In genomic region chr13:74040200-74040599, GRCh38 we compare ENCODE assay signal across 8 cellular contexts.
A peak's percentile ranks its signal among the peaks of the same experiment; 100 is the strongest.
DNase-seq lines count a peak whose midpoint lies in the region; ATAC-seq, FAIRE-seq and TF ChIP-seq lines count a peak whose summit lies in the region.

No MANE protein-coding gene starts in this region.

- FAIRE-seq in GM12891 (lab: Jason Lieb, UNC) (peak; percentile 20), kidney (lab: Jason Lieb, UNC) (no peak)

- no peaks in the 10 kb centered on the region for H3K9me3 ChIP-seq in AG04450 (ENCODE audit: control insufficient read depth, insufficient read depth, low read length)
- H3K9me3 ChIP-seq in kidney (ENCODE audit: control insufficient read depth in 1 of 2, low read length in 2 of 2) = no peaks in the 10 kb centered on the region
- no peaks in the 10 kb centered on the region for H3K9me3 ChIP-seq in transverse colon

- peak; percentile 89 for ATAC-seq in HG02623 (IDR thresholded peaks at IDR 0.05; ENCODE audit: unreplicated experiment)

- no peak for TF ChIP-seq EP300 in transverse colon (IDR thresholded peaks at IDR 0.05; ENCODE audit: low read depth)

- intact Hi-C loops in kidney (cut with DNase I) (no loop called here), transverse colon (cut with DNase I; ENCODE audit: low total_unique reads) (no loop called here)

- in situ Hi-C loops in astrocyte of the cerebellum (cut with HindIII; ENCODE audit: low sequenced_read_pairs) (no loop called here), transverse colon (cut with MboI; ENCODE audit: low pct_ligation_motif_present in 1 of 4, low pct_unique_long_range_greater_than_20kb in 1 of 4, low sequenced_read_pairs in 3 of 4) (no loop called here)

- H3K27me3 ChIP-seq in AG04450 (ENCODE audit: control insufficient read depth, insufficient read depth, low read length) = no peaks in the 10 kb centered on the region
- H3K27me3 ChIP-seq in transverse colon = no peaks in the 10 kb centered on the region

- 65 to 82% methylated on average over 3 to 4 of the region's 4 CpGs for WGBS in transverse colon (ENCODE audit: low coverage in 1 of 2), 2 donors

- H3K4me3 ChIP-seq in AG04450 (ENCODE audit: low read depth, low read length) = no peak overlapping the region
- no peak overlapping the region for H3K4me3 ChIP-seq in NB4 (ENCODE audit: low read depth, low read length)
- no peak overlapping the region for H3K4me3 ChIP-seq in astrocyte of the cerebellum (ENCODE audit: low read depth, low read length)
- no peak overlapping the region for H3K4me3 ChIP-seq in kidney (ENCODE audit: low read length in 2 of 2)
- H3K4me3 ChIP-seq in transverse colon = no peak overlapping the region

- H3K4me1 ChIP-seq in kidney (ENCODE audit: control insufficient read depth in 1 of 2, insufficient read depth in 1 of 2, low read depth in 1 of 2, low read length in 2 of 2) (no peaks in the 10 kb centered on the region), transverse colon (no peaks in the 10 kb centered on the region)

- H3K36me3 ChIP-seq in kidney (ENCODE audit: control insufficient read depth in 1 of 2, insufficient read depth in 2 of 2, low read length in 2 of 2) (no peaks in the 10 kb centered on the region), transverse colon (no peaks in the 10 kb centered on the region)

- POLR2A ChIA-PET in AG04450 (lab: Yijun Ruan, JAX) = no interaction called here

- DNase-seq in AG04450 (ENCODE audit: low read depth, low spot score) (no peak), GM12891 (ENCODE audit: insufficient read length, low spot score) (peak; percentile 19), NB4 (ENCODE audit: low read depth) (peak; percentile 57), astrocyte of the cerebellum (ENCODE audit: low read depth) (no peak), kidney (peak; percentile 46), transverse colon (peak; percentile 41), KG1 (lab: John Stamatoyannopoulos, UW) (no peak)

- TF ChIP-seq CTCF in AG04450 (IDR thresholded peaks at IDR 0.05; ENCODE audit: low read depth, low read length) = peak; percentile 55
- peak; percentile 86 for TF ChIP-seq CTCF in NB4 (IDR thresholded peaks at IDR 0.05; ENCODE audit: low read depth, low read length)
- peak; percentile 67 for TF ChIP-seq CTCF in astrocyte of the cerebellum (IDR thresholded peaks at IDR 0.05; ENCODE audit: low read depth, low read length, missing control alignments)
- TF ChIP-seq CTCF in kidney (IDR thresholded peaks at IDR 0.05; ENCODE audit: borderline replicate concordance, extremely low read depth, insufficient read depth) = peak; percentile 45
- peak; percentile 27 to 61 (median 46) for TF ChIP-seq CTCF in transverse colon (IDR thresholded peaks at IDR 0.05)

- TF ChIP-seq POLR2A in GM12891 (IDR thresholded peaks at IDR 0.05; ENCODE audit: low read depth, low read length) = no peak
- no peak for TF ChIP-seq POLR2A in NB4 (IDR thresholded peaks at IDR 0.05; ENCODE audit: extremely low read depth, insufficient read length)
- no peak for TF ChIP-seq POLR2A in transverse colon (IDR thresholded peaks at IDR 0.05)

- H3K27ac ChIP-seq in AG04450 (ENCODE audit: low read depth, low read length) = no peak overlapping the region
- no peak overlapping the region for H3K27ac ChIP-seq in kidney (ENCODE audit: low read depth in 2 of 2, low read length in 2 of 2)
- no peak overlapping the region for H3K27ac ChIP-seq in transverse colon

- CTCF ChIA-PET in AG04450 (lab: Charles Lee) = interaction anchor here (0.9 to 2.5 kb wide), 2 partner anchors 13 to 247 kb away, joined by 3 to 7 read pairs; no protein-coding TSS in a partner anchor

- H3K9ac ChIP-seq in kidney (ENCODE audit: low read length in 2 of 2) = no peak overlapping the region

TF ChIP-seq in GM12891, 5 proteins besides CTCF, POLR2A, EP300 and RAD21:
- TF ChIP-seq PAX5 (IDR thresholded peaks at IDR 0.05; ENCODE audit: insufficient read depth, low read length, severe bottlenecking) (no peak), SPI1 (IDR thresholded peaks at IDR 0.05; ENCODE audit: low read depth, low read length) (no peak), POU2F2 (IDR thresholded peaks at IDR 0.05; ENCODE audit: low read depth, low read length) (no peak), POLR2AphosphoS5 (IDR thresholded peaks at IDR 0.05; ENCODE audit: low read depth, low read length) (no peak), TAF1 (IDR thresholded peaks at IDR 0.05; ENCODE audit: low read depth, low read length) (no peak)

Comparison
In these comparisons a context has a peak if more than half of its experiments do, and no peak if none do; other contexts are left out.
1. DNase-seq: peak in GM12891 (single experiment), NB4 (single experiment), kidney (single experiment) and transverse colon (single experiment); none in AG04450 (single experiment), astrocyte of the cerebellum (single experiment) and KG1 (single experiment).
2. Peak in every context shown above with its lines, with median percentiles within 50 percentile points of each other: CTCF ChIP-seq.